8 cellular contexts compared by ENCODE assay signal in the genomic region with DNA sequence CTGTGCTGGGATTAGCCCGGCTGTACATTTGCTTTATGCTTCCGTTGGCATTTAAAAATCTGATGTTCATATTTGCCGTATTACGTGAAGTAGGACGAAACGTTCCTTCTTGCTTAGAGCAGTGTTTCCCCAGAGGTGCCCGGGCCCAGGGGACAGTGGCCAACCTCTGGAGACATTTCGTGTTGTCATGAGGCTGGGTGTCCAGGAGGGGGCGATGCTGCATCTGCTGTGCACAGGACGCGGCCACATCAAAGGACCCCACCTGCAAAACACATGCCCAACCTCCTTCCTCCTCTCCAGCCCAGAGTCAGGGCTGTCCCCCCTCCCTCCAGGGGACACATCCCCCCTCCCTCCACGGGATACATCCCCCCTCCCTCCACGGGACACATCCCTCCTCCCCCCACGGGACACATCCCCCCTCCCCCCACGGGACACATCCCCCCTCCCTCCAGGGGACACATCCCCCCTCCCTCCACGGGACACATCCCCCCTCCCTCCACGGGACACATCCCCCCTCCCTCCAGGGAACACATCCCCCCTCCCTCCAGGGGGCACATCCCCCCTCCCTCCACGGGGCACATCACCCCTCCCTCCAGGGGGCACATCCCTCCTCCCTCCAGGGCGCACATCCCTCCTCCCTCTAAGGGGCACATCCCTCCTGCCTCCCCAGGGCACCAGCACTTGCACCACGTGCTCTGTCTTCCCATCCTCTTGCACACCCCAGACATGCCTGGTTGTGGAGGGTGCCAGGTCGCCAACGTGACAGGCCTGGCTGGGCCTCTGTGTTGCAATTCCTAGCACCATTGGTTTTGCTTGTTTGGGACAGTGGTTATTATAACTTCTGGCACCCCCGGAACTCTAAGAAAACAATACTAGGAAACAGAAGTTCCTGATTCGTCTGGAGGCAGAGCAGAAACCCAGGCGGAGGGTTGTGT. TPM values are rescaled to one million over a fixed set of nuclear protein-coding genes. Genes with fewer than 3 reads are reported as not detected.
DNase-seq lines count a peak whose midpoint lies in the region; ATAC-seq and TF ChIP-seq lines count a peak whose summit lies in the region.

No MANE protein-coding gene starts in this region.

- ATAC-seq in activated naive CD4-positive, alpha-beta T cell treated with anti-CD3 and anti-CD28 coated beads, Interleukin-2, amount 50 U/mL, for 72 hours = peak; percentile 79 to 84
- peak; percentile 43 for ATAC-seq in Right ventricle myocardium inferior

- H3K9me3 ChIP-seq in SK-N-SH = no peaks in the 10 kb centered on the region

- DNase-seq in GM13977 (ENCODE audit: low spot score) (peak; percentile 91), M059J (ENCODE audit: low read depth) (peak; percentile 65), SK-N-SH (peak; percentile 91), Right ventricle myocardium inferior (ENCODE audit: missing footprints) (peak; percentile 90), progenitor cell of endocrine pancreas (ENCODE audit: low spot score, unreplicated experiment) (peak; percentile 85), ureter (ENCODE audit: low spot score) (peak; percentile 91)
- peak; percentile 82 to 89 for DNase-seq in activated naive CD4-positive, alpha-beta T cell treated with anti-CD3 and anti-CD28 coated beads, Interleukin-2, amount 50 U/mL, for 72 hours (ENCODE audit: low spot score in 2 of 2)

- H3K27ac ChIP-seq in 22Rv1 (no peak overlapping the region), SK-N-SH (ENCODE audit: low read depth in 2 of 2, low read length in 1 of 2) (peak overlapping the region in 1 of 2 experiments; percentile 60; a peak in 2 of 4 replicates)

- peaks cover 30% of the 10 kb centered on the region for H3F3A ChIP-seq in SK-N-SH (replicated peaks; ENCODE audit: insufficient read depth)

- H3K4me3 Mint-ChIP-seq in progenitor cell of endocrine pancreas (ENCODE audit: low read depth) = no peak overlapping the region

- CTCF ChIA-PET in SK-N-SH (lab: Yijun Ruan, JAX) = interaction anchor here (0.5 to 2.6 kb wide), 16 partner anchors 10 to 419 kb away, joined by 3 to 13 read pairs (median 3); no protein-coding TSS in a partner anchor

- H3K9ac ChIP-seq in SK-N-SH = no peak overlapping the region

- no peaks in the 10 kb centered on the region; the same call in 1 of the 2 replicates for H3K79me2 ChIP-seq in SK-N-SH (ENCODE audit: insufficient read depth)

- no peaks in the 10 kb centered on the region for H3K9me2 ChIP-seq in SK-N-SH

- no peaks in the 10 kb centered on the region for H3K9me3 Mint-ChIP-seq in activated naive CD4-positive, alpha-beta T cell treated with anti-CD3 and anti-CD28 coated beads, Interleukin-2, amount 50 U/mL, for 72 hours
- H3K9me3 Mint-ChIP-seq in progenitor cell of endocrine pancreas (ENCODE audit: low read depth) = no peaks in the 10 kb centered on the region

- peak overlapping the region; percentile 37; the same call in 1 of the 2 replicates for H3K4me2 ChIP-seq in SK-N-SH

- H3K36me3 Mint-ChIP-seq in activated naive CD4-positive, alpha-beta T cell treated with anti-CD3 and anti-CD28 coated beads, Interleukin-2, amount 50 U/mL, for 72 hours = peaks cover 9 to 11% of the 10 kb centered on the region in 2 donors
- no peaks in the 10 kb centered on the region for H3K36me3 Mint-ChIP-seq in progenitor cell of endocrine pancreas (ENCODE audit: insufficient read depth)

- H4K20me1 ChIP-seq in SK-N-SH (ENCODE audit: insufficient read depth) = no peaks in the 10 kb centered on the region

- H3K36me3 ChIP-seq in SK-N-SH (replicated peaks in 1 of 2; ENCODE audit: control insufficient read depth in 1 of 2, insufficient read depth in 2 of 2, low read length in 1 of 2) = peaks cover 0 to 4% of the 10 kb centered on the region in 2 experiments

- no peak overlapping the region for H2AFZ ChIP-seq in SK-N-SH (ENCODE audit: low read depth)

- peaks cover 36 to 52% of the 10 kb centered on the region in 2 experiments; a peak in 3 of 4 replicates for H3K4me1 ChIP-seq in SK-N-SH (ENCODE audit: control insufficient read depth in 1 of 2, insufficient read depth in 2 of 2, low read depth in 1 of 2, low read length in 1 of 2)

- intact Hi-C loops in Right ventricle myocardium inferior (cut with DNase I) = loop anchor here (1.0 to 2.0 kb wide), 4 partner anchors 46 to 410 kb away; no protein-coding TSS in a partner anchor

- peak overlapping the region; percentile 81 to 84 for H3K27ac Mint-ChIP-seq in activated naive CD4-positive, alpha-beta T cell treated with anti-CD3 and anti-CD28 coated beads, Interleukin-2, amount 50 U/mL, for 72 hours
- peak overlapping the region; percentile 67 for H3K27ac Mint-ChIP-seq in progenitor cell of endocrine pancreas

- 28% methylated on average over 21 of the region's 25 CpGs for WGBS in SK-N-SH (ENCODE audit: low lambda C conversion rate)

- peaks cover 6% of the 10 kb centered on the region for H3K27me3 Mint-ChIP-seq in progenitor cell of endocrine pancreas

- TF ChIP-seq RAD21 in SK-N-SH (IDR thresholded peaks at IDR 0.05; ENCODE audit: low read length) = peak; percentile 97

- H3K27me3 ChIP-seq in SK-N-SH (ENCODE audit: insufficient read depth) = no peaks in the 10 kb centered on the region

- H3K4me3 ChIP-seq in SK-N-SH (ENCODE audit: low read depth in 2 of 2, low read length in 1 of 2) = peak overlapping the region in 1 of 2 experiments; percentile 40; a peak in 1 of 4 replicates

- POLR2A ChIA-PET in SK-N-SH (lab: Yijun Ruan, JAX) = no interaction called here

- TF ChIP-seq EP300 in SK-N-SH (IDR thresholded peaks at IDR 0.05; ENCODE audit: borderline replicate concordance in 1 of 2, low read depth in 1 of 2, low read length in 1 of 2) = no peak

- in situ Hi-C loops in GM13977 (cut with MboI; ENCODE audit: low pct_unique_long_range_greater_than_20kb, low sequenced_read_pairs, unreplicated experiment) = no loop called here

- no peaks in the 10 kb centered on the region for H3K4me1 Mint-ChIP-seq in progenitor cell of endocrine pancreas (ENCODE audit: low read depth)

- TF ChIP-seq CTCF in 22Rv1 (IDR thresholded peaks at IDR 0.05) (peak; percentile 78), GM13977 (IDR thresholded peaks at IDR 0.05; ENCODE audit: extremely low read depth, insufficient read depth, missing control alignments) (peak; percentile 86), SK-N-SH (IDR thresholded peaks at IDR 0.05) (peak; percentile 82), progenitor cell of endocrine pancreas (IDR thresholded peaks at IDR 0.05; ENCODE audit: unreplicated experiment) (peak; percentile 88)

TF ChIP-seq in SK-N-SH, 30 proteins besides CTCF, POLR2A, EP300 and RAD21 (continues in another document):
- TF ChIP-seq SIN3A (IDR thresholded peaks at IDR 0.05; ENCODE audit: borderline replicate concordance, low read depth, low read length) (no peak), CHD2 (IDR thresholded peaks at IDR 0.05; ENCODE audit: low read length, partially characterized antibody) (peak; percentile 54), RXRA (IDR thresholded peaks at IDR 0.05; ENCODE audit: borderline replicate concordance, low read depth) (no peak), TCF12 (IDR thresholded peaks at IDR 0.05) (peak; percentile 49; the same call in 1 of the 2 replicates), FOXJ3 (CRISPR knock-in tag; IDR thresholded peaks at IDR 0.05) (no peak), RCOR1 (IDR thresholded peaks at IDR 0.05; ENCODE audit: low read length) (no peak), GATA2 (CRISPR knock-in tag; IDR thresholded peaks at IDR 0.05) (no peak), MXI1 (IDR thresholded peaks at IDR 0.05; ENCODE audit: low read depth, low read length) (peak; percentile 37; the same call in 1 of the 2 replicates), FOSL2 (IDR thresholded peaks at IDR 0.05; ENCODE audit: borderline replicate concordance, low read depth) (no peak), SMC3 (IDR thresholded peaks at IDR 0.05; ENCODE audit: low read depth, low read length) (peak; percentile 91), EZH2phosphoT487 (IDR thresholded peaks at IDR 0.05; ENCODE audit: borderline replicate concordance, low read depth) (no peak)
- TF ChIP-seq, protein P1, sequence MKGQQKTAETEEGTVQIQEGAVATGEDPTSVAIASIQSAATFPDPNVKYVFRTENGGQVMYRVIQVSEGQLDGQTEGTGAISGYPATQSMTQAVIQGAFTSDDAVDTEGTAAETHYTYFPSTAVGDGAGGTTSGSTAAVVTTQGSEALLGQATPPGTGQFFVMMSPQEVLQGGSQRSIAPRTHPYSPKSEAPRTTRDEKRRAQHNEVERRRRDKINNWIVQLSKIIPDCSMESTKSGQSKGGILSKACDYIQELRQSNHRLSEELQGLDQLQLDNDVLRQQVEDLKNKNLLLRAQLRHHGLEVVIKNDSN (IDR thresholded peaks at IDR 0.05; ENCODE audit: borderline replicate concordance, low read depth) = no peak; the same call in 1 of the 2 replicates

RNA-seq across cellular contexts. Expression of a gene that starts 46.7 kb away (rescaled TPM):
- 43.7 and 99.1 TPM in 2 replicates for total RNA-seq in M059J (2014; rRNA removed; shearing (Covaris generic))
- polyA plus RNA-seq in SK-N-SH (2012; rRNA removed) = 380 and 406 TPM in 2 replicates
- 236 and 359 TPM in 2 replicates for polyA plus RNA-seq in SK-N-SH (2012; cell fraction: cytosol; rRNA removed)
- polyA plus RNA-seq in SK-N-SH (2012; cell fraction: nucleus; rRNA removed) = 463 and 469 TPM in 2 replicates
- total RNA-seq in activated naive CD4-positive, alpha-beta T cell treated with anti-CD3 and anti-CD28 coated beads, Interleukin-2, amount 50 U/mL, for 72 hours = 1 to 10 TPM in 1 of 2 donors, under 1 TPM in 1; 0.45 to 1.2 TPM
- total RNA-seq in Right ventricle myocardium inferior (189 TPM), progenitor cell of endocrine pancreas (11.5 and 13.8 TPM in 2 replicates), ureter (68.1 TPM)

RNA-seq across cellular contexts. Expression of a gene that starts 58.2 kb away (rescaled TPM):
- 0.44 and 3.5 TPM in 2 replicates for total RNA-seq in M059J (2014; rRNA removed; shearing (Covaris generic))
- 10.6 and 14.8 TPM in 2 replicates for polyA plus RNA-seq in SK-N-SH (2012; rRNA removed)
- 9.5 and 11.0 TPM in 2 replicates for polyA plus RNA-seq in SK-N-SH (2012; cell fraction: cytosol; rRNA removed)
- 12.5 and 12.6 TPM in 2 replicates for polyA plus RNA-seq in SK-N-SH (2012; cell fraction: nucleus; rRNA removed)
- total RNA-seq in activated naive CD4-positive, alpha-beta T cell treated with anti-CD3 and anti-CD28 coated beads, Interleukin-2, amount 50 U/mL, for 72 hours = 1 to 10 TPM; 1.8 to 2.9 TPM
- total RNA-seq in Right ventricle myocardium inferior = 9.8 TPM
- 0.91 and 1.5 TPM in 2 replicates for total RNA-seq in progenitor cell of endocrine pancreas
- total RNA-seq in ureter = 20.6 TPM
